In genomic region chr18:33578371-33579146, GRCh38 we compare ENCODE assay signal across 1 cellular context.
TF ChIP-seq lines count a peak whose summit lies in the region.

No MANE protein-coding gene starts in this region.

TF ChIP-seq in H1, 55 proteins besides CTCF, POLR2A, EP300 and RAD21 (continued from another document):
- peak; percentile 10; the same call in 1 of the 2 replicates for TF ChIP-seq BACH1 (IDR thresholded peaks at IDR 0.05; ENCODE audit: low read length)
- TF ChIP-seq NRF1 (IDR thresholded peaks at IDR 0.05; ENCODE audit: low read depth, low read length): no peak
- TF ChIP-seq EGR1 (IDR thresholded peaks at IDR 0.05; ENCODE audit: borderline replicate concordance, low read depth, low read length): no peak
- no peak for TF ChIP-seq POLR2AphosphoS5 (IDR thresholded peaks at IDR 0.05; ENCODE audit: low read depth, low read length)
- peak; percentile 54; the same call in 1 of the 2 replicates for TF ChIP-seq TEAD4 (IDR thresholded peaks at IDR 0.05; ENCODE audit: low read depth, low read length)
- TF ChIP-seq POU5F1 (IDR thresholded peaks at IDR 0.05; ENCODE audit: low read depth, low read length): no peak
- no peak for TF ChIP-seq CHD7 (IDR thresholded peaks at IDR 0.05; ENCODE audit: insufficient replicate concordance, low read length)
- no peak for TF ChIP-seq CREB1 (IDR thresholded peaks at IDR 0.05)
- peak; percentile 34 for TF ChIP-seq ASH2L (IDR thresholded peaks at IDR 0.05; ENCODE audit: low read length)
- no peak for TF ChIP-seq RBBP5 (IDR thresholded peaks at IDR 0.05; ENCODE audit: borderline replicate concordance, low read depth, low read length)
- TF ChIP-seq PHF8 (conservative IDR thresholded peaks at IDR 0.05; ENCODE audit: low read depth, low read length): 0 out of 2 replicates have a peak, but pooled peaks have one; percentile 9
